Comparison of ENCODE assay signal across 14 cellular contexts in genomic region chr2:206728277-206729199, GRCh38. TPM values are rescaled to one million over a fixed set of nuclear protein-coding genes. Genes with fewer than 3 reads are reported as not detected.
DNase-seq lines count a peak whose midpoint lies in the region; ATAC-seq and TF ChIP-seq lines count a peak whose summit lies in the region.
"Had no signal": no experiment of that assay in that cellular context is flagged by ENCODE, and none has a peak within 500 bp of the region (broad histone marks: within the 10 kb centered on the region; RNA-seq: fewer than 3 reads in every experiment).

No MANE protein-coding gene starts in this region.

- peaks cover 11% of the 10 kb centered on the region for H3K4me1 ChIP-seq in left ventricle myocardium inferior

- H3K27ac Mint-ChIP-seq in activated T-helper 17 cell treated with anti-CD3 and anti-CD28 coated beads, Interleukin-2, amount 50 U/mL, for 72 hours: no peak overlapping the region
- H3K27ac Mint-ChIP-seq in natural killer cell: no peak overlapping the region
- H3K27ac Mint-ChIP-seq: H9; T-helper 1 cell treated with Interleukin-12 subunit alpha and Interleukin-12 subunit beta and Interleukin-4 antibody, amounts not matched to agents 30 μg/mL and 1 μg/mL, for 36 hours had no signal

- H3K36me3 ChIP-seq in left ventricle myocardium inferior: no peaks in the 10 kb centered on the region
- H3K36me3 ChIP-seq: ovary had no signal

- peak; percentile 1 for DNase-seq in AG09309 (ENCODE audit: low read depth)
- DNase-seq in EL: peak; percentile 4
- no peak for DNase-seq in left ventricle myocardium inferior
- DNase-seq in erythroblast (lab: John Stamatoyannopoulos, UW): no peak
- DNase-seq in natural killer cell: no peak
- DNase-seq: effector memory CD4-positive, alpha-beta T cell; H9; KBM-7; ovary; stimulated activated naive CD4-positive, alpha-beta T cell treated with Interleukin-2 at 50 U/mL for 16 hours had no signal

- no peaks in the 10 kb centered on the region for H3K4me1 Mint-ChIP-seq in activated T-helper 17 cell treated with anti-CD3 and anti-CD28 coated beads, Interleukin-2, amount 50 U/mL, for 72 hours
- H3K4me1 Mint-ChIP-seq in natural killer cell: no peaks in the 10 kb centered on the region

- H3K27ac ChIP-seq in left ventricle myocardium inferior (replicated peaks): peak overlapping the region; percentile 56
- H3K27ac ChIP-seq: ovary had no signal

- no peaks in the 10 kb centered on the region for H3K9me3 Mint-ChIP-seq in activated T-helper 17 cell treated with anti-CD3 and anti-CD28 coated beads, Interleukin-2, amount 50 U/mL, for 72 hours
- peaks cover 0 to 2% of the 10 kb centered on the region in 2 donors for H3K9me3 Mint-ChIP-seq in natural killer cell
- H3K9me3 Mint-ChIP-seq: T-helper 1 cell treated with Interleukin-12 subunit alpha and Interleukin-12 subunit beta and Interleukin-4 antibody, amounts not matched to agents 30 μg/mL and 1 μg/mL, for 36 hours had no signal

- peaks cover 35% of the 10 kb centered on the region for H3K27me3 Mint-ChIP-seq in activated T-helper 17 cell treated with anti-CD3 and anti-CD28 coated beads, Interleukin-2, amount 50 U/mL, for 72 hours
- H3K27me3 Mint-ChIP-seq in natural killer cell (ENCODE audit: low read depth in 2 of 2): peaks cover 12 to 22% of the 10 kb centered on the region in 2 donors

- TF ChIP-seq POLR2A in erythroblast (IDR thresholded peaks at IDR 0.05; ENCODE audit: low read length): no peak

- peak; percentile 78 for ATAC-seq in activated T-helper 17 cell treated with anti-CD3 and anti-CD28 coated beads, Interleukin-2, amount 50 U/mL, for 72 hours (replicated peaks)
- no peak for ATAC-seq in GM21515 (IDR thresholded peaks at IDR 0.05; ENCODE audit: unreplicated experiment)
- ATAC-seq in natural killer cell: no peak

- no peaks in the 10 kb centered on the region for H3K36me3 Mint-ChIP-seq in activated T-helper 17 cell treated with anti-CD3 and anti-CD28 coated beads, Interleukin-2, amount 50 U/mL, for 72 hours (ENCODE audit: low read depth)
- H3K36me3 Mint-ChIP-seq in natural killer cell: no peaks in the 10 kb centered on the region

- intact Hi-C loops in left ventricle myocardium inferior (cut with micrococcal nuclease) (no loop called here), natural killer cell (cut with micrococcal nuclease) (no loop called here)

- H3K4me3 ChIP-seq in AG09309 (ENCODE audit: control insufficient read depth, low read depth, low read length): no peak overlapping the region
- peak overlapping the region; percentile 7 for H3K4me3 ChIP-seq in left ventricle myocardium inferior
- H3K4me3 ChIP-seq: ovary had no signal

- H3K4me3 Mint-ChIP-seq in activated T-helper 17 cell treated with anti-CD3 and anti-CD28 coated beads, Interleukin-2, amount 50 U/mL, for 72 hours: no peak overlapping the region
- no peak overlapping the region for H3K4me3 Mint-ChIP-seq in natural killer cell
- H3K4me3 Mint-ChIP-seq: H9; T-helper 1 cell treated with Interleukin-12 subunit alpha and Interleukin-12 subunit beta and Interleukin-4 antibody, amounts not matched to agents 30 μg/mL and 1 μg/mL, for 36 hours had no signal

- TF ChIP-seq CTCF in AG09309 (IDR thresholded peaks at IDR 0.05; ENCODE audit: control insufficient read depth, insufficient read depth, low read depth, low read length, missing control alignments): no peak
- TF ChIP-seq CTCF in left ventricle myocardium inferior (IDR thresholded peaks at IDR 0.05; ENCODE audit: borderline replicate concordance): no peak
- no peak for TF ChIP-seq CTCF in natural killer cell (IDR thresholded peaks at IDR 0.05)

- no peaks in the 10 kb centered on the region for H3K9me3 ChIP-seq in left ventricle myocardium inferior (replicated peaks)
- H3K9me3 ChIP-seq: ovary had no signal

- H3K27me3 ChIP-seq in left ventricle myocardium inferior (ENCODE audit: low read depth): peaks cover 5% of the 10 kb centered on the region
- H3K27me3 ChIP-seq: ovary had no signal

RNA-seq across cellular contexts. Expression of gene DYTN, which starts 10.3 kb away (rescaled TPM):
- total RNA-seq in activated T-helper 17 cell treated with anti-CD3 and anti-CD28 coated beads, Interleukin-2, amount 50 U/mL, for 72 hours: not detected
- total RNA-seq in left ventricle myocardium inferior: not detected
- total RNA-seq in natural killer cell: not detected
- total RNA-seq: H9, lung microvascular endothelial cell, ovary had no signal

RNA-seq across cellular contexts. Expression of gene MDH1B, which starts 36.6 kb away (rescaled TPM):
- total RNA-seq in activated T-helper 17 cell treated with anti-CD3 and anti-CD28 coated beads, Interleukin-2, amount 50 U/mL, for 72 hours: 1 to 10 TPM in 1 of 2 donors, under 1 TPM in 1; 0.56 to 1.1 TPM
- total RNA-seq in left ventricle myocardium inferior (0.69 TPM), natural killer cell (not detected)
- total RNA-seq: lung microvascular endothelial cell had no signal

RNA-seq across cellular contexts. Expression of gene FASTKD2, which starts 36.9 kb away (rescaled TPM):
- total RNA-seq in activated T-helper 17 cell treated with anti-CD3 and anti-CD28 coated beads, Interleukin-2, amount 50 U/mL, for 72 hours: 10 to 100 TPM; 24.3 to 40.1 TPM
- total RNA-seq in left ventricle myocardium inferior (39.9 TPM), natural killer cell (10 to 100 TPM; 15.9 to 21.6 (median 17.0) TPM)

Comparison
In these comparisons a context has a peak if more than half of its experiments do, and no peak if none do; other contexts are left out.
1. DNase-seq: peak in AG09309 (single experiment) and EL (single experiment); none in left ventricle myocardium inferior (single experiment), erythroblast (0 of 2) and natural killer cell (single experiment).